8 cellular contexts compared by ENCODE assay signal in genomic region chr13:48533207-48533499, GRCh38. TPM values are rescaled to one million over a fixed set of nuclear protein-coding genes. Genes with fewer than 3 reads are reported as not detected.
DNase-seq lines count a peak whose midpoint lies in the region; ATAC-seq and TF ChIP-seq lines count a peak whose summit lies in the region.

No MANE protein-coding gene starts in this region.

- no peak for ATAC-seq in GM21825 (IDR thresholded peaks at IDR 0.05; ENCODE audit: unreplicated experiment)

- 22% methylated on average over 3 of the region's 16 CpGs for WGBS in SK-N-SH (ENCODE audit: low lambda C conversion rate)

- no peak for TF ChIP-seq CTCF in Caco-2 (IDR thresholded peaks at IDR 0.05; ENCODE audit: insufficient read depth in 1 of 2, low read depth in 1 of 2, low read length in 1 of 2, severe bottlenecking in 1 of 2, unreplicated experiment in 1 of 2)
- no peak for TF ChIP-seq CTCF in SK-N-SH (IDR thresholded peaks at IDR 0.05)
- TF ChIP-seq CTCF in fibroblast of lung (conservative IDR thresholded peaks at IDR 0.05 in 1 of 2, IDR thresholded peaks at IDR 0.05 in 1 of 2; ENCODE audit: low read depth in 1 of 2, low read length in 2 of 2): no peak
- no peak for TF ChIP-seq CTCF in osteocyte (IDR thresholded peaks at IDR 0.05)

- H3K4me1 ChIP-seq in Caco-2 (peaks cover 12% of the 10 kb centered on the region), SK-N-SH (ENCODE audit: control insufficient read depth in 1 of 2, insufficient read depth in 2 of 2, low read depth in 1 of 2, low read length in 1 of 2) (peaks cover 0 to 13% of the 10 kb centered on the region in 2 experiments; a peak in 2 of 4 replicates), fibroblast of lung (ENCODE audit: control insufficient read depth, extremely low read depth, insufficient read depth, low read length) (no peaks in the 10 kb centered on the region)

- H3K4me3 ChIP-seq in Caco-2 (ENCODE audit: low read depth, low read length): peak overlapping the region; percentile 97
- peak overlapping the region; percentile 70 to 80 for H3K4me3 ChIP-seq in SK-N-SH (ENCODE audit: low read depth in 2 of 2, low read length in 1 of 2)
- peak overlapping the region; percentile 51 to 90 (median 80) for H3K4me3 ChIP-seq in fibroblast of lung (replicated peaks in 1 of 4; ENCODE audit: control extremely low read depth in 1 of 4, insufficient read depth in 1 of 4, low read depth in 3 of 4, low read length in 4 of 4)

- H3K36me3 ChIP-seq in Caco-2 (ENCODE audit: control insufficient read depth, insufficient read depth, low read length) (no peaks in the 10 kb centered on the region), SK-N-SH (replicated peaks in 1 of 2; ENCODE audit: control insufficient read depth in 1 of 2, insufficient read depth in 2 of 2, low read length in 1 of 2) (peaks cover 0 to 3% of the 10 kb centered on the region in 2 experiments), fibroblast of lung (ENCODE audit: control insufficient read depth, insufficient read depth, low read length) (no peaks in the 10 kb centered on the region)

- H4K20me1 ChIP-seq in SK-N-SH (ENCODE audit: insufficient read depth): no peaks in the 10 kb centered on the region
- H4K20me1 ChIP-seq in fibroblast of lung (ENCODE audit: control insufficient read depth, extremely low read depth, insufficient read depth, low read length): no peaks in the 10 kb centered on the region

- H3K9me3 Mint-ChIP-seq in Caco-2 (ENCODE audit: unreplicated experiment) (peaks cover 18% of the 10 kb centered on the region), osteocyte (ENCODE audit: unreplicated experiment) (no peaks in the 10 kb centered on the region)

- H3K27me3 Mint-ChIP-seq in Caco-2 (ENCODE audit: insufficient read depth, unreplicated experiment): no peaks in the 10 kb centered on the region
- H3K27me3 Mint-ChIP-seq in osteocyte (ENCODE audit: unreplicated experiment): no peaks in the 10 kb centered on the region

- H3K36me3 Mint-ChIP-seq in Caco-2 (ENCODE audit: insufficient read depth, unreplicated experiment) (peaks cover 18% of the 10 kb centered on the region), osteocyte (ENCODE audit: unreplicated experiment) (no peaks in the 10 kb centered on the region)

- H3K4me2 ChIP-seq in SK-N-SH (peak overlapping the region; percentile 92), fibroblast of lung (ENCODE audit: extremely low read depth, insufficient read depth, low read length) (peak overlapping the region; percentile 53)

- no peaks in the 10 kb centered on the region; the same call in 1 of the 2 replicates for H3K9me2 ChIP-seq in SK-N-SH

- CTCF ChIA-PET in Caco-2 (lab: Charles Lee) (interaction anchor here (1.0 to 1.2 kb wide), 3 partner anchors 47 to 236 kb away, joined by 6 to 13 read pairs (median 9); no protein-coding TSS in a partner anchor), SK-N-SH (lab: Yijun Ruan, JAX) (interaction anchor here (1.2 kb wide), 2 partner anchors 35 to 199 kb away, joined by 3 read pairs; no protein-coding TSS in a partner anchor)

- peak overlapping the region; percentile 77 to 95 for H3K27ac ChIP-seq in SK-N-SH (ENCODE audit: low read depth in 2 of 2, low read length in 1 of 2)
- peak overlapping the region; percentile 93 for H3K27ac ChIP-seq in fibroblast of lung (ENCODE audit: insufficient read depth, low read length)

- H3K79me2 ChIP-seq in SK-N-SH (ENCODE audit: insufficient read depth) (no peaks in the 10 kb centered on the region), fibroblast of lung (ENCODE audit: control insufficient read depth, insufficient read depth, low read length) (no peaks in the 10 kb centered on the region)

- peak overlapping the region; percentile 91 for H3K4me3 Mint-ChIP-seq in Caco-2 (ENCODE audit: unreplicated experiment)
- H3K4me3 Mint-ChIP-seq in osteocyte (ENCODE audit: unreplicated experiment): peak overlapping the region; percentile 90

- TF ChIP-seq EP300 in SK-N-SH (IDR thresholded peaks at IDR 0.05; ENCODE audit: borderline replicate concordance in 1 of 2, low read depth in 1 of 2, low read length in 1 of 2): no peak

- no TSS peak for BruUV-seq in Caco-2 (replicated peaks; lab: Mats Ljungman, UMichigan)

- H2AFZ ChIP-seq in SK-N-SH (ENCODE audit: low read depth) (peak overlapping the region; percentile 100), fibroblast of lung (ENCODE audit: low read length) (peak overlapping the region; percentile 12)

- no peaks in the 10 kb centered on the region for H3K27me3 ChIP-seq in Caco-2 (replicated peaks; ENCODE audit: control insufficient read depth, insufficient read depth, low read length)
- no peaks in the 10 kb centered on the region for H3K27me3 ChIP-seq in SK-N-SH (ENCODE audit: insufficient read depth)
- no peaks in the 10 kb centered on the region for H3K27me3 ChIP-seq in fibroblast of lung (ENCODE audit: control insufficient read depth, insufficient read depth, low read length)

- no peak for DNase-seq in Caco-2
- DNase-seq in SK-N-SH: no peak
- no peak for DNase-seq in fibroblast of lung (ENCODE audit: low read depth in 2 of 2)
- DNase-seq in osteocyte (ENCODE audit: extremely low spot score, unreplicated experiment): no peak
- DNase-seq in SHP77 (lab: John Stamatoyannopoulos, UW): no peak
- DNase-seq in NCI-H1417 (lab: John Stamatoyannopoulos, UW): no peak
- no peak for DNase-seq in Ammon's horn (ENCODE audit: low spot score)

- H3K4me1 Mint-ChIP-seq in Caco-2 (ENCODE audit: low read depth, unreplicated experiment) (no peaks in the 10 kb centered on the region), osteocyte (ENCODE audit: unreplicated experiment) (peaks cover 14% of the 10 kb centered on the region)

- peak overlapping the region; percentile 87 for H3K9ac ChIP-seq in SK-N-SH
- H3K9ac ChIP-seq in fibroblast of lung (ENCODE audit: insufficient read depth, low read length): peak overlapping the region; percentile 92

- no peaks in the 10 kb centered on the region; the same call in 1 of the 2 replicates for H3K9me3 ChIP-seq in Caco-2
- no peaks in the 10 kb centered on the region for H3K9me3 ChIP-seq in SK-N-SH
- no peaks in the 10 kb centered on the region for H3K9me3 ChIP-seq in fibroblast of lung (ENCODE audit: control insufficient read depth, insufficient read depth, low read depth, low read length)

- peaks cover 3% of the 10 kb centered on the region for H3F3A ChIP-seq in SK-N-SH (replicated peaks; ENCODE audit: insufficient read depth)

- TF ChIP-seq RAD21 in SK-N-SH (IDR thresholded peaks at IDR 0.05; ENCODE audit: low read length): no peak

- intact Hi-C loops in Caco-2 (cut with micrococcal nuclease; ENCODE audit: unreplicated experiment): loop anchor here (2.0 kb wide), 1 partner anchor 48 kb away; no protein-coding TSS in a partner anchor

- peak overlapping the region; percentile 89 for H3K27ac Mint-ChIP-seq in Caco-2 (ENCODE audit: unreplicated experiment)
- H3K27ac Mint-ChIP-seq in osteocyte (ENCODE audit: unreplicated experiment): peak overlapping the region; percentile 96

- POLR2A ChIA-PET in Caco-2 (lab: Charles Lee): interaction anchor here (1.0 kb wide), 1 partner anchor 496 kb away, joined by 8 read pairs; the partner anchor contains the start of gene NUDT15
- POLR2A ChIA-PET in SK-N-SH (lab: Yijun Ruan, JAX): interaction anchor here (1.8 kb wide), 1 partner anchor 300 kb away, joined by 7 read pairs; the partner anchor contains the start of gene ITM2B

TF ChIP-seq in SK-N-SH, 30 proteins besides CTCF, POLR2A, EP300 and RAD21 (continues in another document):
- TF ChIP-seq GATA2 (CRISPR knock-in tag; IDR thresholded peaks at IDR 0.05): no peak
- no peak for TF ChIP-seq PBX3 (IDR thresholded peaks at IDR 0.05)
- TF ChIP-seq TAF1 (IDR thresholded peaks at IDR 0.05; ENCODE audit: borderline replicate concordance, low read depth, low read length): no peak
- TF ChIP-seq RXRA (IDR thresholded peaks at IDR 0.05; ENCODE audit: borderline replicate concordance, low read depth): no peak
- no peak for TF ChIP-seq SIN3A (IDR thresholded peaks at IDR 0.05; ENCODE audit: borderline replicate concordance, low read depth, low read length)
- TF ChIP-seq ZBTB33 (IDR thresholded peaks at IDR 0.05; ENCODE audit: borderline replicate concordance, low read depth): no peak

RNA-seq across cellular contexts. Expression of gene RCBTB2, which starts 0.3 kb away (rescaled TPM):
- total RNA-seq in Caco-2 (2022) (0.74 and 1.1 TPM in 2 replicates), fibroblast of lung (6.9 and 8.4 TPM in 2 replicates), osteocyte (12.1 and 12.6 TPM in 2 replicates)
- polyA plus RNA-seq in SK-N-SH (2012; rRNA removed) (2.8 and 4.3 TPM in 2 replicates), fibroblast of lung (6.0 and 9.6 TPM in 2 replicates)
- 3.2 and 3.4 TPM in 2 replicates for polyA plus RNA-seq in SK-N-SH (2012; cell fraction: cytosol; rRNA removed)
- polyA plus RNA-seq in SK-N-SH (2012; cell fraction: nucleus; rRNA removed): 2.4 and 4.7 TPM in 2 replicates
- 4.7 and 6.0 TPM in 2 replicates for polyA plus RNA-seq in fibroblast of lung (2012)
- 1.7 and 2.4 TPM in 2 replicates for polyA minus RNA-seq in fibroblast of lung (ENCODE audit: low replicate concordance)
